8 cellular contexts compared by ENCODE assay signal in genomic region chr17:35312790-35313711, GRCh38.
DNase-seq lines count a peak whose midpoint lies in the region; ATAC-seq and TF ChIP-seq lines count a peak whose summit lies in the region.

No MANE protein-coding gene starts in this region.

- peak; percentile 48 for ATAC-seq in GM18861 (IDR thresholded peaks at IDR 0.05; ENCODE audit: unreplicated experiment)
- ATAC-seq in natural killer cell treated with Interleukin-12 subunit alpha and Interleukin-12 subunit beta and Interleukin-15 and Interleukin-18, amount 100 ng/mL, for 72 hours, result peak; percentile 93 to 94
- peak; percentile 92 for ATAC-seq in stimulated activated naive B cell treated with anti-CD40 and anti-IgM and Interleukin-4, amounts not matched to agents 10 μg/mL and 1 μg/mL and 100 μg/mL, for 72 hours (replicated peaks)

- no peaks in the 10 kb centered on the region for H3K9me3 Mint-ChIP-seq in activated T-cell treated with anti-CD3 and anti-CD28 coated beads, Interleukin-2, amount 50 U/mL, for 24 hours
- H3K9me3 Mint-ChIP-seq in natural killer cell treated with Interleukin-12 subunit alpha and Interleukin-12 subunit beta and Interleukin-15 and Interleukin-18, amount 100 ng/mL, for 72 hours, result no peaks in the 10 kb centered on the region
- H3K9me3 Mint-ChIP-seq in stimulated activated naive B cell treated with anti-CD40 and anti-IgM and Interleukin-4, amounts not matched to agents 10 μg/mL and 1 μg/mL and 100 μg/mL, for 72 hours, result peaks cover 3 to 7% of the 10 kb centered on the region in 2 donors

- POLR2A ChIA-PET in AG04449 (lab: Yijun Ruan, JAX), result no interaction called here

- H3K27me3 Mint-ChIP-seq in activated T-cell treated with anti-CD3 and anti-CD28 coated beads, Interleukin-2, amount 50 U/mL, for 24 hours, result no peaks in the 10 kb centered on the region
- no peaks in the 10 kb centered on the region for H3K27me3 Mint-ChIP-seq in natural killer cell treated with Interleukin-12 subunit alpha and Interleukin-12 subunit beta and Interleukin-15 and Interleukin-18, amount 100 ng/mL, for 72 hours
- peaks cover 12 to 19% of the 10 kb centered on the region in 2 donors for H3K27me3 Mint-ChIP-seq in stimulated activated naive B cell treated with anti-CD40 and anti-IgM and Interleukin-4, amounts not matched to agents 10 μg/mL and 1 μg/mL and 100 μg/mL, for 72 hours

- peaks cover 41% of the 10 kb centered on the region for H3K4me1 Mint-ChIP-seq in activated T-cell treated with anti-CD3 and anti-CD28 coated beads, Interleukin-2, amount 50 U/mL, for 24 hours (ENCODE audit: low read depth)
- H3K4me1 Mint-ChIP-seq in natural killer cell treated with Interleukin-12 subunit alpha and Interleukin-12 subunit beta and Interleukin-15 and Interleukin-18, amount 100 ng/mL, for 72 hours (ENCODE audit: low read depth in 2 of 2), result peaks cover 39 to 49% of the 10 kb centered on the region in 2 donors
- H3K4me1 Mint-ChIP-seq in stimulated activated naive B cell treated with anti-CD40 and anti-IgM and Interleukin-4, amounts not matched to agents 10 μg/mL and 1 μg/mL and 100 μg/mL, for 72 hours, result peaks cover 15 to 23% of the 10 kb centered on the region in 2 donors

- H3K4me3 Mint-ChIP-seq in activated T-cell treated with anti-CD3 and anti-CD28 coated beads, Interleukin-2, amount 50 U/mL, for 24 hours, result peak overlapping the region; percentile 85
- H3K4me3 Mint-ChIP-seq in natural killer cell treated with Interleukin-12 subunit alpha and Interleukin-12 subunit beta and Interleukin-15 and Interleukin-18, amount 100 ng/mL, for 72 hours, result peak overlapping the region; percentile 93
- peak overlapping the region; percentile 87 to 90 for H3K4me3 Mint-ChIP-seq in stimulated activated naive B cell treated with anti-CD40 and anti-IgM and Interleukin-4, amounts not matched to agents 10 μg/mL and 1 μg/mL and 100 μg/mL, for 72 hours

- no peaks in the 10 kb centered on the region for H3K36me3 Mint-ChIP-seq in activated T-cell treated with anti-CD3 and anti-CD28 coated beads, Interleukin-2, amount 50 U/mL, for 24 hours (ENCODE audit: low read depth)
- H3K36me3 Mint-ChIP-seq in natural killer cell treated with Interleukin-12 subunit alpha and Interleukin-12 subunit beta and Interleukin-15 and Interleukin-18, amount 100 ng/mL, for 72 hours, result peaks cover 7% of the 10 kb centered on the region
- peaks cover 3 to 6% of the 10 kb centered on the region in 2 donors for H3K36me3 Mint-ChIP-seq in stimulated activated naive B cell treated with anti-CD40 and anti-IgM and Interleukin-4, amounts not matched to agents 10 μg/mL and 1 μg/mL and 100 μg/mL, for 72 hours

- CTCF ChIA-PET in AG04449 (lab: Yijun Ruan, JAX), result interaction anchor here (0.6 to 11.1 kb wide), 37 partner anchors 9 to 434 kb away, joined by 3 to 455 read pairs (median 4); partner anchors contain the start of genes RASL10B and SLFN12L

- TF ChIP-seq CTCF in AG04449 (IDR thresholded peaks at IDR 0.05; ENCODE audit: insufficient read depth, low read length, missing control alignments), result peak; percentile 69

- peak overlapping the region; percentile 91 for H3K27ac Mint-ChIP-seq in activated T-cell treated with anti-CD3 and anti-CD28 coated beads, Interleukin-2, amount 50 U/mL, for 24 hours
- peak overlapping the region; percentile 94 to 99 for H3K27ac Mint-ChIP-seq in natural killer cell treated with Interleukin-12 subunit alpha and Interleukin-12 subunit beta and Interleukin-15 and Interleukin-18, amount 100 ng/mL, for 72 hours
- H3K27ac Mint-ChIP-seq in stimulated activated naive B cell treated with anti-CD40 and anti-IgM and Interleukin-4, amounts not matched to agents 10 μg/mL and 1 μg/mL and 100 μg/mL, for 72 hours, result peak overlapping the region; percentile 86

- peak overlapping the region; percentile 12; the same call in 1 of the 2 replicates for H3K4me3 ChIP-seq in AG04449 (ENCODE audit: low read depth, low read length)

- DNase-seq in AG04449 (ENCODE audit: low read depth, low spot score) (peak; percentile 16), HPDE6-E6E7 (ENCODE audit: extremely low spot score) (peak; percentile 44), OCI-M1 (lab: John Stamatoyannopoulos, UW) (peak; percentile 82), fibroblast of peridontal ligament (ENCODE audit: extremely low read depth) (peak; percentile 82)
- peak; percentile 80 for DNase-seq in activated T-cell treated with anti-CD3 and anti-CD28 coated beads, Interleukin-2, amount 50 U/mL, for 24 hours
- peak; percentile 86 for DNase-seq in natural killer cell treated with Interleukin-12 subunit alpha and Interleukin-12 subunit beta and Interleukin-15 and Interleukin-18, amount 100 ng/mL, for 72 hours (ENCODE audit: low spot score)
- peak; percentile 24 for DNase-seq in stimulated activated naive B cell treated with anti-CD40 and anti-IgM and Interleukin-4, amounts not matched to agents 10 μg/mL and 1 μg/mL and 100 μg/mL, for 72 hours

Comparison
In these comparisons a context has a peak if more than half of its experiments do, and no peak if none do; other contexts are left out.
1. Peak in every context shown above with its lines: DNase-seq, ATAC-seq and H3K4me3 ChIP-seq.
2. DNase-seq: peak in every context shown above with its lines; median percentile 86 in natural killer cell treated with Interleukin-12 subunit alpha and Interleukin-12 subunit beta and Interleukin-15 and Interleukin-18, amount 100 ng/mL, for 72 hours; 82 in OCI-M1; 82 in fibroblast of peridontal ligament; 80 in activated T-cell treated with anti-CD3 and anti-CD28 coated beads, Interleukin-2, amount 50 U/mL, for 24 hours; 44 in HPDE6-E6E7; 24 in stimulated activated naive B cell treated with anti-CD40 and anti-IgM and Interleukin-4, amounts not matched to agents 10 μg/mL and 1 μg/mL and 100 μg/mL, for 72 hours; 16 in AG04449.